ENCODE assay signal across 9 cellular contexts in genomic region chr21:43917515-43918384, GRCh38. TPM values are rescaled to one million over a fixed set of nuclear protein-coding genes. Genes with fewer than 3 reads are reported as not detected.
DNase-seq lines count a peak whose midpoint lies in the region; ATAC-seq and TF ChIP-seq lines count a peak whose summit lies in the region.
"Had no signal": no experiment of that assay in that cellular context is flagged by ENCODE, and none has a peak within 500 bp of the region (broad histone marks: within the 10 kb centered on the region; RNA-seq: fewer than 3 reads in every experiment).

No MANE protein-coding gene starts in this region.

- H3K4me1 Mint-ChIP-seq in T-cell, result peaks cover 69 to 72% (median 71%) of the 10 kb centered on the region in 3 donors
- H3K4me1 Mint-ChIP-seq in central memory CD8-positive, alpha-beta T cell, result peaks cover 59% of the 10 kb centered on the region

- in situ Hi-C loops in GM13976 (cut with MboI; ENCODE audit: low sequenced_read_pairs, unreplicated experiment), result no loop called here

- H3K27me3 Mint-ChIP-seq in T-cell, result no peaks in the 10 kb centered on the region
- H3K27me3 Mint-ChIP-seq in central memory CD8-positive, alpha-beta T cell, result no peaks in the 10 kb centered on the region

- no peak for ATAC-seq in T-cell (replicated peaks in 1 of 4)
- no peak for ATAC-seq in central memory CD8-positive, alpha-beta T cell (replicated peaks; ENCODE audit: extremely low read depth, poor library complexity, severe bottlenecking)
- no peak for ATAC-seq in GM21717 (IDR thresholded peaks at IDR 0.05; ENCODE audit: unreplicated experiment)
- no peak for ATAC-seq in GM21737 (IDR thresholded peaks at IDR 0.05; ENCODE audit: unreplicated experiment)

- POLR2A ChIA-PET in T-cell (lab: Charles Lee), result interaction anchor here in 1 of 2 donors (0.6 to 0.7 kb wide), 3 partner anchors 9 to 849 kb away, joined by 4 to 6 read pairs (median 4); no protein-coding TSS in a partner anchor

- peaks cover 2% of the 10 kb centered on the region for H3K36me3 Mint-ChIP-seq in T-cell
- peaks cover 27% of the 10 kb centered on the region for H3K36me3 Mint-ChIP-seq in central memory CD8-positive, alpha-beta T cell (ENCODE audit: insufficient read depth)

- CTCF ChIA-PET in T-cell (lab: Charles Lee), result interaction anchor here (0.7 to 0.9 kb wide), 3 partner anchors 52 to 1039 kb away, joined by 3 to 4 read pairs (median 4); no protein-coding TSS in a partner anchor

- DNase-seq in GM13976 (ENCODE audit: low spot score) (peak; percentile 70), T-cell (peak in 8 of 34 experiments; percentile 4 to 19 (median 13)), inferior parietal cortex (ENCODE audit: extremely low spot score) (no peak), cortex of kidney (lab: John Stamatoyannopoulos, UW) (no peak)
- no peak for DNase-seq in central memory CD8-positive, alpha-beta T cell (ENCODE audit: low spot score in 2 of 2)
- peak; percentile 19 for DNase-seq in stimulated activated CD4-positive, alpha-beta T cell treated with anti-CD3 and anti-CD28 coated beads, Interleukin-2, amount 100 ng/mL, for 4 hours (ENCODE audit: low read depth)
- DNase-seq: NCI-H510A treated with DMSO at 0.1 percent for 48 hours had no signal

- H3K9me3 Mint-ChIP-seq in T-cell, result peaks cover 0 to 3% (median 3%) of the 10 kb centered on the region in 3 donors
- no peaks in the 10 kb centered on the region for H3K9me3 Mint-ChIP-seq in central memory CD8-positive, alpha-beta T cell

- peak overlapping the region; percentile 90 to 96 for H3K27ac Mint-ChIP-seq in T-cell
- H3K27ac Mint-ChIP-seq in central memory CD8-positive, alpha-beta T cell (ENCODE audit: low read depth), result peak overlapping the region; percentile 87

- peak overlapping the region; percentile 73 to 91 (median 86) for H3K4me3 Mint-ChIP-seq in T-cell
- peak overlapping the region; percentile 78 for H3K4me3 Mint-ChIP-seq in central memory CD8-positive, alpha-beta T cell

- TF ChIP-seq CTCF in GM13976 (IDR thresholded peaks at IDR 0.05; ENCODE audit: borderline replicate concordance, control extremely low read depth, extremely low read depth, insufficient read depth, missing control alignments), result peak; percentile 46

RNA-seq across cellular contexts. Expression of gene AGPAT3, which starts 52.7 kb away (rescaled TPM):
- 10 to 100 TPM; 48.4 to 77.2 (median 65.1) TPM for total RNA-seq in T-cell

Comparison
In these comparisons a context has a peak if more than half of its experiments do, and no peak if none do; other contexts are left out.
1. DNase-seq: peak in GM13976 (single experiment) and stimulated activated CD4-positive, alpha-beta T cell treated with anti-CD3 and anti-CD28 coated beads, Interleukin-2, amount 100 ng/mL, for 4 hours (single experiment); none in central memory CD8-positive, alpha-beta T cell (0 of 2), inferior parietal cortex (single experiment) and cortex of kidney (single experiment).